In genomic region chr7:41879113-41879385, GRCh38 we compare ENCODE assay signal across 1 cellular context.
TF ChIP-seq lines count a peak whose summit lies in the region.

No MANE protein-coding gene starts in this region.

TF ChIP-seq in HepG2, 621 proteins besides CTCF, POLR2A, EP300 and RAD21 (continued from another document):
- no peak for TF ChIP-seq CBX2 (IDR thresholded peaks at IDR 0.05; ENCODE audit: low read depth, low read length)
- TF ChIP-seq CBX2 (CRISPR knock-in tag; IDR thresholded peaks at IDR 0.05; ENCODE audit: low read depth) = no peak
- TF ChIP-seq, protein P1, sequence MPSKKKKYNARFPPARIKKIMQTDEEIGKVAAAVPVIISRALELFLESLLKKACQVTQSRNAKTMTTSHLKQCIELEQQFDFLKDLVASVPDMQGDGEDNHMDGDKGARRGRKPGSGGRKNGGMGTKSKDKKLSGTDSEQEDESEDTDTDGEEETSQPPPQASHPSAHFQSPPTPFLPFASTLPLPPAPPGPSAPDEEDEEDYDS (CRISPR knock-in tag; IDR thresholded peaks at IDR 0.05) = no peak
